22 cellular contexts compared by ENCODE assay signal in the genomic region with DNA sequence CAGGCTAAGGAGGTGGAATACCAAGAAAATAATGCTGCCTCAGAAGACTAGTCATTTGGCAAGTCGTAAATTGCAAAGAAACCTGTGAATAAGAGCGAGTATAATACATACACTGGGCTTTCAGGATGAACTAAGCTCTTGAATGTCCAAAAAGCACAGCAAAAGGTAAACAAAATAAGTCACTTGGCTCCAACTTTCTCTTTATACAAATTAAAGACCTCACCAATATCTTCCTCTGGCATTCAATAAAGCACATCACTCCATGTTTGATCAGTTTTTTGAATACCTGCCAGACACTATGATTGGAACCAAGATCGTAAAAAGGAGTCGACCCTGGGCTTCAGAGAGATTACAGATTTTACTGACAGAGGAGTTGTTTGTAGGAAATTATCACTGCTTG. TPM values are rescaled to one million over a fixed set of nuclear protein-coding genes. Genes with fewer than 3 reads are reported as not detected.
DNase-seq lines count a peak whose midpoint lies in the region; ATAC-seq and TF ChIP-seq lines count a peak whose summit lies in the region.
"Had no signal": no experiment of that assay in that cellular context is flagged by ENCODE, and none has a peak within 500 bp of the region (broad histone marks: within the 10 kb centered on the region; RNA-seq: fewer than 3 reads in every experiment).

No MANE protein-coding gene starts in this region.

- POLR2A ChIA-PET in PC-9 (lab: Charles Lee; ENCODE audit: unreplicated experiment): no interaction called here

- H3K4me3 ChIP-seq in PC-9 (no peak overlapping the region), upper lobe of right lung (no peak overlapping the region), WERI-Rb-1 (ENCODE audit: low read depth, low read length) (no peak overlapping the region)
- H3K4me3 ChIP-seq: A549, uterus had no signal

- no peaks in the 10 kb centered on the region for H3K9me3 Mint-ChIP-seq in activated CD4-positive, alpha-beta T cell treated with anti-CD3 and anti-CD28 coated beads, Interleukin-2, amount 10 ng/mL, durations not matched to agents 24 days and 14 days
- H3K9me3 Mint-ChIP-seq in nephron: no peaks in the 10 kb centered on the region
- H3K9me3 Mint-ChIP-seq: activated CD4-positive, alpha-beta memory T cell treated with anti-CD3 and anti-CD28 coated beads for 36 hours; activated naive CD8-positive, alpha-beta T cell treated with anti-CD3 and anti-CD28 coated beads for 36 hours had no signal

- H3K4me2 ChIP-seq in PC-9: no peak overlapping the region
- H3K4me2 ChIP-seq: A549 had no signal

- peaks cover 86% of the 10 kb centered on the region for H3K79me2 ChIP-seq in PC-9 (ENCODE audit: low read depth)

- no peaks in the 10 kb centered on the region for H3K9me3 ChIP-seq in PC-9 (ENCODE audit: insufficient read depth, low read depth)
- no peaks in the 10 kb centered on the region for H3K9me3 ChIP-seq in upper lobe of right lung
- H3K9me3 ChIP-seq in WERI-Rb-1 (ENCODE audit: severe bottlenecking): no peaks in the 10 kb centered on the region
- H3K9me3 ChIP-seq: A549, prostate gland, uterus had no signal

- H3K4me3 Mint-ChIP-seq in activated CD4-positive, alpha-beta T cell treated with anti-CD3 and anti-CD28 coated beads, Interleukin-2, amount 10 ng/mL, durations not matched to agents 24 days and 14 days: peak overlapping the region; percentile 4
- peak overlapping the region; percentile 59 to 84 (median 81) for H3K4me3 Mint-ChIP-seq in nephron
- H3K4me3 Mint-ChIP-seq: activated CD4-positive, alpha-beta memory T cell treated with anti-CD3 and anti-CD28 coated beads for 36 hours had no signal

- no peak overlapping the region for H2AFZ ChIP-seq in PC-9

- peaks cover 48% of the 10 kb centered on the region for H3K4me1 Mint-ChIP-seq in activated CD4-positive, alpha-beta T cell treated with anti-CD3 and anti-CD28 coated beads, Interleukin-2, amount 10 ng/mL, durations not matched to agents 24 days and 14 days
- H3K4me1 Mint-ChIP-seq in nephron: peaks cover 62% of the 10 kb centered on the region

- DNase-seq in activated CD4-positive, alpha-beta T cell treated with anti-CD3 and anti-CD28 coated beads, Interleukin-2, amount 10 ng/mL, durations not matched to agents 24 days and 14 days: no peak
- DNase-seq in activated CD4-positive, alpha-beta T cell treated with anti-CD3 and anti-CD28 coated beads for 4 hours: no peak
- DNase-seq in DMS79 (lab: John Stamatoyannopoulos, UW) (peak; percentile 45), PC-9 (no peak), upper lobe of right lung (no peak), WERI-Rb-1 (no peak)
- DNase-seq: activated CD4-positive, alpha-beta memory T cell treated with anti-CD3 and anti-CD28 coated beads for 36 hours; activated naive CD8-positive, alpha-beta T cell treated with anti-CD3 and anti-CD28 coated beads for 36 hours; foreskin melanocyte; kidney; mammary epithelial cell; MV-4-11; NCI-H187 treated with DMSO at 0.1 percent for 48 hours; NCI-H446 treated with DMSO at 0.1 percent for 48 hours; small intestine; stimulated activated CD4-positive, alpha-beta T cell treated with anti-CD3 and anti-CD28 coated beads, Interleukin-4, amount 100 ng/mL, for 1 hour; T-helper 1 cell; uterus had no signal

- H3K4me1 ChIP-seq in PC-9 (replicated peaks; ENCODE audit: insufficient read depth) (peaks cover 8% of the 10 kb centered on the region; the same call in 1 of the 2 replicates), upper lobe of right lung (peaks cover 54% of the 10 kb centered on the region)

- no peak for ATAC-seq in upper lobe of right lung
- ATAC-seq: A549 had no signal

- no TSS peak for BruUV-seq in PC-9 (replicated peaks; lab: Mats Ljungman, UMichigan)

- CTCF ChIA-PET in PC-9 (lab: Charles Lee): no interaction called here

- H3K27ac ChIP-seq in VCaP (peak overlapping the region; percentile 97), PC-9 (no peak overlapping the region), upper lobe of right lung (no peak overlapping the region), WERI-Rb-1 (no peak overlapping the region)
- H3K27ac ChIP-seq: A549, uterus had no signal

- no peaks in the 10 kb centered on the region for H4K20me1 ChIP-seq in PC-9 (ENCODE audit: insufficient read depth)

- H3K27me3 ChIP-seq in PC-9 (ENCODE audit: insufficient read depth, low read depth): no peaks in the 10 kb centered on the region
- H3K27me3 ChIP-seq in upper lobe of right lung: no peaks in the 10 kb centered on the region
- no peaks in the 10 kb centered on the region for H3K27me3 ChIP-seq in WERI-Rb-1 (ENCODE audit: insufficient read depth, low read depth, severe bottlenecking)
- H3K27me3 ChIP-seq: uterus had no signal

- intact Hi-C loops in activated CD4-positive, alpha-beta T cell treated with anti-CD3 and anti-CD28 coated beads, Interleukin-2, amount 10 ng/mL, durations not matched to agents 24 days and 14 days (cut with micrococcal nuclease): no loop called here
- intact Hi-C loops in PC-9 (cut with micrococcal nuclease; ENCODE audit: unreplicated experiment) (no loop called here), upper lobe of right lung (cut with DNase I) (no loop called here)

- H3K9me2 ChIP-seq in PC-9 (ENCODE audit: insufficient read depth): no peaks in the 10 kb centered on the region

- no peak for TF ChIP-seq CTCF in VCaP (conservative IDR thresholded peaks at IDR 0.05)
- TF ChIP-seq CTCF in nephron (IDR thresholded peaks at IDR 0.05; ENCODE audit: unreplicated experiment in 3 of 3): no peak
- TF ChIP-seq CTCF in PC-9 (conservative IDR thresholded peaks at IDR 0.05): no peak
- no peak for TF ChIP-seq CTCF in upper lobe of right lung (IDR thresholded peaks at IDR 0.05)
- no peak for TF ChIP-seq CTCF in WERI-Rb-1 (IDR thresholded peaks at IDR 0.05; ENCODE audit: low read depth, low read length)

- H3K36me3 Mint-ChIP-seq in activated CD4-positive, alpha-beta T cell treated with anti-CD3 and anti-CD28 coated beads, Interleukin-2, amount 10 ng/mL, durations not matched to agents 24 days and 14 days (ENCODE audit: low read depth): peaks cover 16% of the 10 kb centered on the region
- peaks cover 4% of the 10 kb centered on the region for H3K36me3 Mint-ChIP-seq in nephron (ENCODE audit: low read depth)

- no peak overlapping the region for H3K27ac Mint-ChIP-seq in activated CD4-positive, alpha-beta T cell treated with anti-CD3 and anti-CD28 coated beads, Interleukin-2, amount 10 ng/mL, durations not matched to agents 24 days and 14 days
- peak overlapping the region; percentile 47 to 62 (median 55) for H3K27ac Mint-ChIP-seq in nephron
- H3K27ac Mint-ChIP-seq: activated CD4-positive, alpha-beta memory T cell treated with anti-CD3 and anti-CD28 coated beads for 36 hours; activated naive CD8-positive, alpha-beta T cell treated with anti-CD3 and anti-CD28 coated beads for 36 hours had no signal

- no peaks in the 10 kb centered on the region for H3F3A ChIP-seq in PC-9 (ENCODE audit: insufficient read depth, low read depth)

- no peaks in the 10 kb centered on the region for H3K27me3 Mint-ChIP-seq in activated CD4-positive, alpha-beta T cell treated with anti-CD3 and anti-CD28 coated beads, Interleukin-2, amount 10 ng/mL, durations not matched to agents 24 days and 14 days
- no peaks in the 10 kb centered on the region for H3K27me3 Mint-ChIP-seq in nephron (ENCODE audit: low read depth)
- H3K27me3 Mint-ChIP-seq: activated CD4-positive, alpha-beta memory T cell treated with anti-CD3 and anti-CD28 coated beads for 36 hours; activated naive CD8-positive, alpha-beta T cell treated with anti-CD3 and anti-CD28 coated beads for 36 hours had no signal

- H3K36me3 ChIP-seq in PC-9 (ENCODE audit: low read depth): no peaks in the 10 kb centered on the region
- no peaks in the 10 kb centered on the region for H3K36me3 ChIP-seq in upper lobe of right lung
- peaks cover 14% of the 10 kb centered on the region for H3K36me3 ChIP-seq in WERI-Rb-1
- H3K36me3 ChIP-seq: prostate gland, uterus had no signal

RNA-seq across cellular contexts. Expression of a gene that starts 3.5 kb away (rescaled TPM):
- 74.4 and 77.0 TPM in 2 replicates for total RNA-seq in activated CD4-positive, alpha-beta T cell treated with anti-CD3 and anti-CD28 coated beads, Interleukin-2, amount 10 ng/mL, durations not matched to agents 24 days and 14 days
- total RNA-seq in PC-9 (2021) (11.2 and 15.1 TPM in 2 replicates), upper lobe of right lung (71.1 TPM)
